In genomic region chr19:2578911-2579677, GRCh38 we compare ENCODE assay signal across 1 cellular context.
TF ChIP-seq lines count a peak whose summit lies in the region.

No MANE protein-coding gene starts in this region.

TF ChIP-seq in HepG2, 621 proteins besides CTCF, POLR2A, EP300 and RAD21 (continued from another document and continues in another):
- peak; percentile 19; the same call in 1 of the 2 replicates for TF ChIP-seq ZBTB21 (CRISPR knock-in tag; IDR thresholded peaks at IDR 0.05)
- peak; percentile 64; the same call in 1 of the 2 replicates for TF ChIP-seq ZNF800 (CRISPR knock-in tag; IDR thresholded peaks at IDR 0.05)
- no peak for TF ChIP-seq ZNF329 (CRISPR knock-in tag; IDR thresholded peaks at IDR 0.05; ENCODE audit: low read depth)
- no peak for TF ChIP-seq REST (IDR thresholded peaks at IDR 0.05; ENCODE audit: borderline replicate concordance in 1 of 2, low read depth in 1 of 2, low read length in 2 of 2)
- no peak for TF ChIP-seq NFRKB (IDR thresholded peaks at IDR 0.05)
- no peak for TF ChIP-seq ZNF318 (CRISPR knock-in tag; IDR thresholded peaks at IDR 0.05)
- TF ChIP-seq TP53 (CRISPR knock-in tag; conservative IDR thresholded peaks at IDR 0.05): no peak
- TF ChIP-seq THYN1 (CRISPR knock-in tag; IDR thresholded peaks at IDR 0.05; ENCODE audit: borderline replicate concordance, low read depth): no peak
- TF ChIP-seq ZNF546 (CRISPR knock-in tag; conservative IDR thresholded peaks at IDR 0.05): no peak; the same call in 1 of the 2 replicates
- peak; percentile 61; the same call in 1 of the 2 replicates for TF ChIP-seq YEATS4 (CRISPR knock-in tag; IDR thresholded peaks at IDR 0.05; ENCODE audit: borderline replicate concordance)
- peak; percentile 89 for TF ChIP-seq ZNF746 (CRISPR knock-in tag; IDR thresholded peaks at IDR 0.05)
- TF ChIP-seq ZNF75D (CRISPR knock-in tag; IDR thresholded peaks at IDR 0.05; ENCODE audit: borderline replicate concordance): no peak
- TF ChIP-seq PBX2 (CRISPR knock-in tag; IDR thresholded peaks at IDR 0.05): no peak
- peak; percentile 54 for TF ChIP-seq IKZF4 (CRISPR knock-in tag; IDR thresholded peaks at IDR 0.05; ENCODE audit: borderline replicate concordance, low read depth, not compliant biosample characterization)
- peak; percentile 48 to 62; a peak in 3 of 4 replicates for TF ChIP-seq NR2F1 (CRISPR knock-in tag; IDR thresholded peaks at IDR 0.05)
- TF ChIP-seq MXI1 (IDR thresholded peaks at IDR 0.05; ENCODE audit: borderline replicate concordance, low read depth, low read length): peak; percentile 83; the same call in 1 of the 3 replicates
- TF ChIP-seq MBNL3 (CRISPR knock-in tag; conservative IDR thresholded peaks at IDR 0.05): no peak
- no peak for TF ChIP-seq NFYB (CRISPR knock-in tag; IDR thresholded peaks at IDR 0.05)
- TF ChIP-seq PHF20 (CRISPR knock-in tag; IDR thresholded peaks at IDR 0.05): no peak
- no peak; the same call in 1 of the 2 replicates for TF ChIP-seq TFDP1 (CRISPR knock-in tag; IDR thresholded peaks at IDR 0.05; ENCODE audit: borderline replicate concordance)
- no peak for TF ChIP-seq ZNF264 (CRISPR knock-in tag; IDR thresholded peaks at IDR 0.05)
- TF ChIP-seq CREB1 (IDR thresholded peaks at IDR 0.05): no peak
- 0 out of 2 replicates have a peak, but pooled peaks have one; percentile 16 for TF ChIP-seq CREB1 (CRISPR knock-in tag; IDR thresholded peaks at IDR 0.05)
- no peak; the same call in 1 of the 2 replicates for TF ChIP-seq ARHGAP35 (CRISPR knock-in tag; IDR thresholded peaks at IDR 0.05; ENCODE audit: borderline replicate concordance)
- no peak for TF ChIP-seq ZNF275 (CRISPR knock-in tag; IDR thresholded peaks at IDR 0.05; ENCODE audit: borderline replicate concordance)
- peak; percentile 35; the same call in 1 of the 2 replicates for TF ChIP-seq MLX (CRISPR knock-in tag; IDR thresholded peaks at IDR 0.05)
- TF ChIP-seq ZNF292 (CRISPR knock-in tag; IDR thresholded peaks at IDR 0.05; ENCODE audit: borderline replicate concordance, low read depth): peak; percentile 70
- peak; percentile 38; the same call in 1 of the 2 replicates for TF ChIP-seq ZBTB25 (CRISPR knock-in tag; IDR thresholded peaks at IDR 0.05)
